8 cellular contexts compared by ENCODE assay signal in the genomic region with DNA sequence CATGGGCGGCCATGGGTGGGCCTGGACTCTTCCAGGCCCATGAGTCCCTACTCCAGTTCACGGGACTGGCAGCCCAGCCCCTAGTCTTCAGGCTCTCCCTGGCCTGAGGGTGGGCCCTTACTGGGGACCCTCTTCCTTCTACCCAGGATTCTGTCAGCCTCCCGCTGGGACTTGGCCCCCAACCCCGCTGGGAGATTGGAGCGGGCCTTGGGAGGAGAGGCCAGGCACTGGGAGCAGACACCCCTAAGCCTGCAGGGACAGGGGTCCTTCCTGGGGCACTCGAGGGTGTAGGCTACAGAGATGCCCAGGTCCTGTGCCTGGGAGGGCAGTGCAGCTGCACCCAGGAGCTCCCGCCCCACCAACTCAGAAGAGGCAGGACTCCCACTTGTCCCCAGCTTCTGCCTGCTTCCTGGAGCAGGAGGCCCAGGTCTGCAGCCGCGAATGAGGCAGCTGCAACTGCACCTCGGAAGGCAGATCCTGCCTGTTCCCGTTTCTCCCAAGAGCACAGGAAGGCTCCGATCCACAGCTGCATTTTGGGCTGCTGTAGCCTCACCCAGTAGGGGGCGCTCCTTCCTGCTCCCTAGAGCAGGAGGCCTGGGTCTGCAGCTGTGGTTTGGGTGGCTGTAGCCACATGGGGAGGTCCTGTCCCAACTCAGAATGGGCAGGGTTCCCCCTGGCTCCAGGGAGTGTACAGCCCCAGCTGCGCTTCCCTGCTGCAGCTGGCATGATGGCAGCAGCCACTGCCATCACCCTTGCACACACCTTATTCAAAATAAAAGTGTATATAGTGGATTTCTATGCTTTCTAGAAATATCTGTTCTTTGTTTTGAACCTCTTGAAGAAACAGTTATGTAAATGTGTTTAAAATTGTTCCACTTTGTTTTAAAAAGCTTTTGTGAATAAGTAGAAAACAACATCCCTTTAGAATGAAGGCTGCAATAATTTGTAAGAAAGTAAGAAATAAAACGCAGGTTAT. TPM values are rescaled to one million over a fixed set of nuclear protein-coding genes. Genes with fewer than 3 reads are reported as not detected.
DNase-seq lines count a peak whose midpoint lies in the region; ATAC-seq and TF ChIP-seq lines count a peak whose summit lies in the region.

No MANE protein-coding gene starts in this region.

- H3K27ac ChIP-seq in neural progenitor cell: no peak overlapping the region

- H3K27ac Mint-ChIP-seq in effector memory CD8-positive, alpha-beta T cell: no peak overlapping the region
- no peak overlapping the region for H3K27ac Mint-ChIP-seq in neural progenitor cell

- no peaks in the 10 kb centered on the region for H3K9me3 Mint-ChIP-seq in effector memory CD8-positive, alpha-beta T cell
- peaks cover 6% of the 10 kb centered on the region for H3K9me3 Mint-ChIP-seq in neural progenitor cell

- H3K36me3 ChIP-seq in neural progenitor cell: no peaks in the 10 kb centered on the region

- H2AFZ ChIP-seq in neural progenitor cell (replicated peaks): peak overlapping the region; percentile 98

- no peak overlapping the region for H3K4me3 ChIP-seq in HFF-Myc (replicated peaks; ENCODE audit: low read depth, low read length)
- H3K4me3 ChIP-seq in neural progenitor cell: no peak overlapping the region

- H3K4me2 ChIP-seq in neural progenitor cell: no peak overlapping the region

- TF ChIP-seq CTCF in HFF-Myc (IDR thresholded peaks at IDR 0.05; ENCODE audit: low read depth, low read length, missing control alignments) (peak; percentile 70), neural progenitor cell (IDR thresholded peaks at IDR 0.05) (peak; percentile 91)

- no peak overlapping the region for H3K9ac ChIP-seq in neural progenitor cell

- ATAC-seq in effector memory CD8-positive, alpha-beta T cell (replicated peaks): no peak
- no peak for ATAC-seq in GM18867 (IDR thresholded peaks at IDR 0.05; ENCODE audit: unreplicated experiment)

- no peaks in the 10 kb centered on the region for H3K27me3 ChIP-seq in neural progenitor cell

- H3K27me3 Mint-ChIP-seq in effector memory CD8-positive, alpha-beta T cell: peaks cover 29 to 39% of the 10 kb centered on the region in 2 donors
- H3K27me3 Mint-ChIP-seq in neural progenitor cell (ENCODE audit: insufficient read depth, low read depth): peaks cover 5% of the 10 kb centered on the region

- H3F3A ChIP-seq in neural progenitor cell (ENCODE audit: low read depth): peaks cover 7% of the 10 kb centered on the region

- H3K4me1 Mint-ChIP-seq in effector memory CD8-positive, alpha-beta T cell (ENCODE audit: low read depth in 2 of 2): no peaks in the 10 kb centered on the region
- H3K4me1 Mint-ChIP-seq in neural progenitor cell: peaks cover 52% of the 10 kb centered on the region

- no peaks in the 10 kb centered on the region for H4K20me1 ChIP-seq in neural progenitor cell (ENCODE audit: low read depth)

- no peaks in the 10 kb centered on the region for H3K36me3 Mint-ChIP-seq in effector memory CD8-positive, alpha-beta T cell (ENCODE audit: insufficient read depth)
- no peaks in the 10 kb centered on the region for H3K36me3 Mint-ChIP-seq in neural progenitor cell

- no peaks in the 10 kb centered on the region for H3K9me3 ChIP-seq in neural progenitor cell (ENCODE audit: low read depth)

- H3K4me1 ChIP-seq in neural progenitor cell: peaks cover 15% of the 10 kb centered on the region

- DNase-seq in AML-193 (lab: John Stamatoyannopoulos, UW): peak; percentile 22 to 38
- no peak for DNase-seq in HFF-Myc (ENCODE audit: extremely low read depth, low read depth)
- DNase-seq in activated CD4-positive, CD25-positive, alpha-beta regulatory T cell treated with anti-CD3 and anti-CD28 coated beads, Interleukin-2, amount 50 U/mL, for 72 hours: peak; percentile 56
- peak in 2 of 3 experiments; percentile 8 to 10 for DNase-seq in effector memory CD8-positive, alpha-beta T cell
- DNase-seq in neural progenitor cell (ENCODE audit: low spot score): peak; percentile 83
- no peak for DNase-seq in KG1 (lab: John Stamatoyannopoulos, UW)
- no peak for DNase-seq in NCI-H146 (lab: John Stamatoyannopoulos, UW)

- no peak overlapping the region for H3K4me3 Mint-ChIP-seq in effector memory CD8-positive, alpha-beta T cell
- H3K4me3 Mint-ChIP-seq in neural progenitor cell: no peak overlapping the region

- no peaks in the 10 kb centered on the region for H3K79me2 ChIP-seq in neural progenitor cell (ENCODE audit: low read depth)

RNA-seq across cellular contexts. Expression of a gene that starts 46.8 kb away (rescaled TPM):
- not detected in 2 replicates for total RNA-seq in neural progenitor cell (ENCODE audit: low replicate concordance)

Comparison
In these comparisons a context has a peak if more than half of its experiments do, and no peak if none do; other contexts are left out.
1. DNase-seq: peak in AML-193 (2 of 2), activated CD4-positive, CD25-positive, alpha-beta regulatory T cell treated with anti-CD3 and anti-CD28 coated beads, Interleukin-2, amount 50 U/mL, for 72 hours (single experiment), effector memory CD8-positive, alpha-beta T cell (2 of 3) and neural progenitor cell (single experiment); none in HFF-Myc (single experiment), KG1 (single experiment) and NCI-H146 (single experiment).